ENCODE assay signal across 1 cellular context in genomic region chr12:22333751-22334695, GRCh38.
TF ChIP-seq lines count a peak whose summit lies in the region.

No MANE protein-coding gene starts in this region.

TF ChIP-seq in SK-N-SH, 30 proteins besides CTCF, POLR2A, EP300 and RAD21 (continued from another document):
- TF ChIP-seq USF2 (IDR thresholded peaks at IDR 0.05; ENCODE audit: borderline replicate concordance, low read depth, low read length), result no peak
